30 cellular contexts compared by ENCODE assay signal in the genomic region with DNA sequence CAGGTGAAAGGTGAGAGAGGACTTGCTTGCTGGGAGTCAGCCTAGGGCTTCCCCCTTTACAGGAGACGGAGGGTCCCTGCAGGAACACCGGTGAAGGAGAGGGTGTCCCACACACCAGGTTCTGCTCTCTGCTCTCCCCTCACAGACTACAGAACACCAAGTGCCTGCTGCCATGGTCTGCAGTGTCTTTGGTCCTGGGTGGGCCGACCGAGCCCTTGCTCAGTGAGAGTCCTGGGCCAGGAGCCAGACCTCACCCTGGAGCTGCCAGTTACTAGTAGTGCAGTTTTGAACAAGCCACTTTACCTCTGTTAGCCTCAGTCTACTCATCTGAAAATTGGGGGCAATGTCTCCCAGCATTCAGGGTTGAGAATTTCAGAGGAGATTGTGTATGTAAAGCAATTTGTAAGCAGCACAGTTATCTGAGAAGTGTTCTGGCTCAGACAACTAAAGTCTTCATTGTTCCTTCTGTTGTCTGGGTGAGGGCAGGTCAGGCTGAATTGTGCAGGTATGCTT. TPM values are rescaled to one million over a fixed set of nuclear protein-coding genes. Genes with fewer than 3 reads are reported as not detected.
DNase-seq lines count a peak whose midpoint lies in the region; ATAC-seq and TF ChIP-seq lines count a peak whose summit lies in the region.
"Had no signal": no experiment of that assay in that cellular context is flagged by ENCODE, and none has a peak within 500 bp of the region (broad histone marks: within the 10 kb centered on the region; RNA-seq: fewer than 3 reads in every experiment).

No MANE protein-coding gene starts in this region.

- H3K4me3 Mint-ChIP-seq in activated naive CD4-positive, alpha-beta T cell treated with anti-CD3 and anti-CD28 coated beads, Interleukin-2, amount 50 U/mL, for 24 hours = no peak overlapping the region
- no peak overlapping the region for H3K4me3 Mint-ChIP-seq in CD8-positive, alpha-beta T cell
- peak overlapping the region; percentile 91 for H3K4me3 Mint-ChIP-seq in activated T-helper 17 cell treated with anti-CD3 and anti-CD28 coated beads, Interleukin-2, amount 50 U/mL, for 72 hours
- H3K4me3 Mint-ChIP-seq: activated CD8-positive, alpha-beta T cell treated with anti-CD3 and anti-CD28 coated beads for 36 hours; endodermal cell had no signal

- intact Hi-C loops in CD8-positive, alpha-beta T cell (cut with DNase I, micrococcal nuclease) = loop anchor here (2.0 kb wide), 1 partner anchor 16 kb away; no protein-coding TSS in a partner anchor
- intact Hi-C loops in sciatic nerve (cut with DNase I) = no loop called here

- H3K36me3 ChIP-seq in CD8-positive, alpha-beta T cell (ENCODE audit: insufficient read depth, low read length) = no peaks in the 10 kb centered on the region
- H3K36me3 ChIP-seq: adrenal gland, left ventricle myocardium inferior, prostate gland, SJCRH30, tibial nerve had no signal

- H3K4me3 ChIP-seq in CD8-positive, alpha-beta T cell (ENCODE audit: low read depth, low read length) = no peak overlapping the region
- H3K4me3 ChIP-seq: adrenal gland, left ventricle myocardium inferior, prostate gland, SJCRH30, tibial nerve had no signal

- H3K9me3 ChIP-seq in CD8-positive, alpha-beta T cell (ENCODE audit: low read length) = no peaks in the 10 kb centered on the region
- H3K9me3 ChIP-seq: adrenal gland, Caco-2, left ventricle myocardium inferior, prostate gland, SJCRH30, tibial nerve had no signal

- peak overlapping the region; percentile 62 for H3K27ac Mint-ChIP-seq in activated naive CD4-positive, alpha-beta T cell treated with anti-CD3 and anti-CD28 coated beads, Interleukin-2, amount 50 U/mL, for 24 hours
- peak overlapping the region; percentile 86 for H3K27ac Mint-ChIP-seq in CD8-positive, alpha-beta T cell
- peak overlapping the region; percentile 67 for H3K27ac Mint-ChIP-seq in activated T-helper 17 cell treated with anti-CD3 and anti-CD28 coated beads, Interleukin-2, amount 50 U/mL, for 72 hours
- H3K27ac Mint-ChIP-seq: endodermal cell had no signal

- DNase-seq in activated naive CD4-positive, alpha-beta T cell treated with Interleukin-2 at 50 U/mL for 16 hours = no peak
- no peak for DNase-seq in CD8-positive, alpha-beta T cell
- DNase-seq in sciatic nerve (ENCODE audit: low spot score) (peak; percentile 36), NCI-H345 treated with DMSO at 0.1 percent for 48 hours (lab: John Stamatoyannopoulos, UW; ENCODE audit: unreplicated experiment) (no peak), HPDE6-E6E7 (ENCODE audit: extremely low spot score) (no peak)
- DNase-seq: activated B cell treated with CpG ODN at 0.5 μM for 24 hours; activated CD8-positive, alpha-beta memory T cell treated with anti-CD3 and anti-CD28 coated beads, Interleukin-2, amount 50 U/mL, for 48 hours; activated CD8-positive, alpha-beta T cell treated with anti-CD3 and anti-CD28 coated beads for 36 hours; activated effector memory CD4-positive, alpha-beta T cell treated with Interleukin-2 at 50 U/mL for 16 hours; Caco-2; central memory CD4-positive, alpha-beta T cell; endodermal cell; head of caudate nucleus; islet precursor cell; left ventricle myocardium inferior; NCI-H1092; NCI-H1694 treated with DMSO at 0.1 percent for 48 hours; NCI-H2171; NCI-H510A; nucleus accumbens; SJCRH30; stimulated activated CD4-positive, alpha-beta T cell treated with anti-CD3 and anti-CD28 coated beads, Interleukin-15, amount 100 ng/mL, for 24 hours; stimulated activated CD4-positive, alpha-beta T cell treated with anti-CD3 and anti-CD28 coated beads, Interleukin-4, amount 100 ng/mL, for 4 hours had no signal

- H3K27me3 ChIP-seq in CD8-positive, alpha-beta T cell (ENCODE audit: insufficient read depth, low read length) = no peaks in the 10 kb centered on the region
- H3K27me3 ChIP-seq: adrenal gland, tibial nerve had no signal

- peaks cover 38% of the 10 kb centered on the region for H3K4me1 ChIP-seq in CD8-positive, alpha-beta T cell (ENCODE audit: insufficient read depth, low read length)
- H3K4me1 ChIP-seq: prostate gland had no signal

- no peaks in the 10 kb centered on the region for H3K36me3 Mint-ChIP-seq in activated naive CD4-positive, alpha-beta T cell treated with anti-CD3 and anti-CD28 coated beads, Interleukin-2, amount 50 U/mL, for 24 hours
- H3K36me3 Mint-ChIP-seq in CD8-positive, alpha-beta T cell = peaks cover 6% of the 10 kb centered on the region
- peaks cover 22% of the 10 kb centered on the region for H3K36me3 Mint-ChIP-seq in activated T-helper 17 cell treated with anti-CD3 and anti-CD28 coated beads, Interleukin-2, amount 50 U/mL, for 72 hours (ENCODE audit: low read depth)
- H3K36me3 Mint-ChIP-seq: stimulated activated effector memory CD8-positive, alpha-beta T cell treated with anti-CD3 and anti-CD28 coated beads, Interleukin-12 subunit alpha, Interleukin-12 subunit beta, amount 100 ng/mL, for 72 hours had no signal

- CTCF ChIA-PET in CD8-positive, alpha-beta T cell (lab: Charles Lee) = interaction anchor here (0.9 to 3.4 kb wide), 9 partner anchors 12 to 144 kb away, joined by 3 to 25 read pairs (median 11); no protein-coding TSS in a partner anchor

- peaks cover 69% of the 10 kb centered on the region for H3K4me1 Mint-ChIP-seq in activated naive CD4-positive, alpha-beta T cell treated with anti-CD3 and anti-CD28 coated beads, Interleukin-2, amount 50 U/mL, for 24 hours
- H3K4me1 Mint-ChIP-seq in CD8-positive, alpha-beta T cell (ENCODE audit: low read depth) = peaks cover 60% of the 10 kb centered on the region
- H3K4me1 Mint-ChIP-seq in activated T-helper 17 cell treated with anti-CD3 and anti-CD28 coated beads, Interleukin-2, amount 50 U/mL, for 72 hours = peaks cover 40% of the 10 kb centered on the region

- no peak for ATAC-seq in CD8-positive, alpha-beta T cell
- no peak for ATAC-seq in activated T-helper 17 cell treated with anti-CD3 and anti-CD28 coated beads, Interleukin-2, amount 50 U/mL, for 72 hours (replicated peaks)
- no peak for ATAC-seq in sciatic nerve
- no peak for ATAC-seq in GM19324 (IDR thresholded peaks at IDR 0.05; ENCODE audit: low FRiP score, unreplicated experiment)
- ATAC-seq: activated CD8-positive, alpha-beta T cell treated with anti-CD3 and anti-CD28 coated beads for 36 hours had no signal

- H3K9me3 Mint-ChIP-seq in activated naive CD4-positive, alpha-beta T cell treated with anti-CD3 and anti-CD28 coated beads, Interleukin-2, amount 50 U/mL, for 24 hours = no peaks in the 10 kb centered on the region
- H3K9me3 Mint-ChIP-seq in CD8-positive, alpha-beta T cell = no peaks in the 10 kb centered on the region
- H3K9me3 Mint-ChIP-seq in activated T-helper 17 cell treated with anti-CD3 and anti-CD28 coated beads, Interleukin-2, amount 50 U/mL, for 72 hours = no peaks in the 10 kb centered on the region
- H3K9me3 Mint-ChIP-seq: activated B cell treated with CpG ODN at 0.5 μM for 24 hours; activated CD8-positive, alpha-beta T cell treated with anti-CD3 and anti-CD28 coated beads for 36 hours; endodermal cell; stimulated activated effector memory CD8-positive, alpha-beta T cell treated with anti-CD3 and anti-CD28 coated beads, Interleukin-12 subunit alpha, Interleukin-12 subunit beta, amount 100 ng/mL, for 72 hours had no signal

- POLR2A ChIA-PET in CD8-positive, alpha-beta T cell (lab: Charles Lee) = interaction anchor here (1.0 to 1.4 kb wide), 4 partner anchors 15 to 64 kb away, joined by 3 to 13 read pairs (median 4); no protein-coding TSS in a partner anchor

- no peak overlapping the region for H3K27ac ChIP-seq in CD8-positive, alpha-beta T cell (ENCODE audit: low read depth, low read length)
- H3K27ac ChIP-seq: adrenal gland, left ventricle myocardium inferior, prostate gland, SJCRH30, tibial nerve had no signal

- no peaks in the 10 kb centered on the region for H3K27me3 Mint-ChIP-seq in activated naive CD4-positive, alpha-beta T cell treated with anti-CD3 and anti-CD28 coated beads, Interleukin-2, amount 50 U/mL, for 24 hours
- H3K27me3 Mint-ChIP-seq in CD8-positive, alpha-beta T cell (ENCODE audit: low read depth) = no peaks in the 10 kb centered on the region
- no peaks in the 10 kb centered on the region for H3K27me3 Mint-ChIP-seq in activated T-helper 17 cell treated with anti-CD3 and anti-CD28 coated beads, Interleukin-2, amount 50 U/mL, for 72 hours
- H3K27me3 Mint-ChIP-seq: activated B cell treated with CpG ODN at 0.5 μM for 24 hours; activated CD8-positive, alpha-beta T cell treated with anti-CD3 and anti-CD28 coated beads for 36 hours had no signal

- no peak for TF ChIP-seq CTCF in CD8-positive, alpha-beta T cell (IDR thresholded peaks at IDR 0.05)

RNA-seq across cellular contexts. Expression of gene IL6R, which starts 2.7 kb away (rescaled TPM):
- 10 to 100 TPM in 1 of 2 experiments, 1 to 10 TPM in 1; 10.0 to 12.0 TPM for total RNA-seq in CD8-positive, alpha-beta T cell
- 10 to 100 TPM; 38.2 to 41.2 TPM for total RNA-seq in activated T-helper 17 cell treated with anti-CD3 and anti-CD28 coated beads, Interleukin-2, amount 50 U/mL, for 72 hours
- total RNA-seq in sciatic nerve = 26.6 TPM
